ENCODE assay signal across 1 cellular context in the genomic region with DNA sequence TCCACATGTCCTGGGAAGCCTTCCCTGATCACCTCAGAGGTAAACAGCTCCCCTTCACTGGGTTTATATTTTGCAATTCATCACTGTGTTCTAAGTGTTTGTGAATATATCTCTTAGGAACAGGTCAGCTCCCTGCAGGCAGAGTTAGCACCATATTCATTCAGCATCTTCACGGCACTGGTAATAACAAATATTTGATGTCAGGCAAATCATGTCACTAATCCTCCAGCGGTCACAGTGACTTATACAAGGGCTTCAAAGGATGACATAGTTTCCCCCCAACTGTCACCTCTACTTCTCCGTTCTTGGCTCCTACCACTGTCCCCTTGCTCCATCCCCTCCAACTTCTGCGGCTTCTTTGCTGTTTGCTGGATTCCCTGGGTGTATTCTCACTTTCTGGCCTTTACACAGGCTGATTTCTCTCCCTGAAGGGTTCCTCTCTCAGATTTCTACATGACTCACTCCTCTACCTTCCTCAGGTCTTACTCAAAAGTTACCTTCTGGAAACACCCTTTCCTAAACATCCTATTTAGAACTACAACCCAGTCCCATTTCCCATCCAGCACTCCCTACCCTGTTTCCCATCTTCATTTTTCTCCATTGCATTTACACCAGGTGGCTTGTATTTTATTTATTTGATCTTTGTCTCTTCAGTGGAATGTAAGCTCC.
TF ChIP-seq lines count a peak whose summit lies in the region.

No MANE protein-coding gene starts in this region.

TF ChIP-seq in GM23338, 12 proteins besides CTCF, POLR2A, EP300 and RAD21 (continued from another document):
- TF ChIP-seq REST (IDR thresholded peaks at IDR 0.05; ENCODE audit: unreplicated experiment) (no peak), JUNB (IDR thresholded peaks at IDR 0.05; ENCODE audit: unreplicated experiment) (no peak), POLR2AphosphoS5 (IDR thresholded peaks at IDR 0.05; ENCODE audit: low read depth) (no peak), ZNF462 (CRISPR knock-in tag; IDR thresholded peaks at IDR 0.05) (no peak), STAT1 (IDR thresholded peaks at IDR 0.05; ENCODE audit: unreplicated experiment) (no peak)
